Comparison of ENCODE assay signal across 1 cellular context in genomic region chr21:43343095-43343991, GRCh38.
TF ChIP-seq lines count a peak whose summit lies in the region.

No MANE protein-coding gene starts in this region.

TF ChIP-seq in A549, 52 proteins besides CTCF, POLR2A, EP300 and RAD21 (continued from another document):
- TF ChIP-seq PBX3 (IDR thresholded peaks at IDR 0.05) (peak; percentile 89), ATOH8 (CRISPR knock-in tag; IDR thresholded peaks at IDR 0.05; ENCODE audit: low read depth) (peak; percentile 72), CEBPB (IDR thresholded peaks at IDR 0.05) (peak in 1 of 2 experiments; percentile 45; a peak in 1 of 4 replicates), ZC3H11A (IDR thresholded peaks at IDR 0.05) (no peak), HES2 (IDR thresholded peaks at IDR 0.05) (no peak), ZFP36 (IDR thresholded peaks at IDR 0.05; ENCODE audit: borderline replicate concordance, partially characterized antibody) (no peak), MYC (IDR thresholded peaks at IDR 0.05; ENCODE audit: borderline replicate concordance, low read length) (no peak), HDAC2 (IDR thresholded peaks at IDR 0.05) (no peak), ESRRA (IDR thresholded peaks at IDR 0.05; ENCODE audit: borderline replicate concordance, low read length) (peak; percentile 85; the same call in 1 of the 2 replicates), TP53 (CRISPR knock-in tag; IDR thresholded peaks at IDR 0.05) (no peak; the same call in 1 of the 2 replicates), RNF2 (IDR thresholded peaks at IDR 0.05; ENCODE audit: borderline replicate concordance, low read depth) (no peak), RCOR1 (IDR thresholded peaks at IDR 0.05; ENCODE audit: low read depth, low read length) (no peak), SREBF2 (IDR thresholded peaks at IDR 0.05) (no peak), MAX (IDR thresholded peaks at IDR 0.05) (peak; percentile 87), JUNB (IDR thresholded peaks at IDR 0.05) (peak; percentile 67), FOXS1 (CRISPR knock-in tag; IDR thresholded peaks at IDR 0.05) (no peak), NFE2L2 (conservative IDR thresholded peaks at IDR 0.05; ENCODE audit: low read length) (no peak), EHMT2 (IDR thresholded peaks at IDR 0.05; ENCODE audit: low read depth) (no peak), HEYL (CRISPR knock-in tag; IDR thresholded peaks at IDR 0.05) (no peak), POLR2AphosphoS2 (conservative IDR thresholded peaks at IDR 0.05; ENCODE audit: low read length) (no peak), BCL3 (IDR thresholded peaks at IDR 0.05) (0 out of 3 replicates have a peak, but pooled peaks have one; percentile 81), BHLHE40 (IDR thresholded peaks at IDR 0.05; ENCODE audit: low read depth, low read length) (peak; percentile 63), CBX2 (IDR thresholded peaks at IDR 0.05; ENCODE audit: borderline replicate concordance, low read depth) (no peak), GATA3 (IDR thresholded peaks at IDR 0.05; ENCODE audit: borderline replicate concordance) (peak; percentile 99), HOXB13 (CRISPR knock-in tag; IDR thresholded peaks at IDR 0.05; ENCODE audit: low read depth) (peak; percentile 6; the same call in 1 of the 2 replicates), EHF (CRISPR knock-in tag; IDR thresholded peaks at IDR 0.05) (no peak; the same call in 1 of the 2 replicates), REST (IDR thresholded peaks at IDR 0.05) (no peak), RARB (CRISPR knock-in tag; IDR thresholded peaks at IDR 0.05) (peak; percentile 98), FOSB (CRISPR knock-in tag; IDR thresholded peaks at IDR 0.05) (peak; percentile 88), NPAS2 (CRISPR knock-in tag; IDR thresholded peaks at IDR 0.05; ENCODE audit: borderline replicate concordance) (no peak), HOXA7 (CRISPR knock-in tag; IDR thresholded peaks at IDR 0.05) (no peak), MAZ (IDR thresholded peaks at IDR 0.05; ENCODE audit: borderline replicate concordance, low read depth, low read length) (no peak), CHD4 (IDR thresholded peaks at IDR 0.05; ENCODE audit: borderline replicate concordance) (no peak), ZSCAN20 (CRISPR knock-in tag; IDR thresholded peaks at IDR 0.05) (no peak), NR3C1 (IDR thresholded peaks at IDR 0.05) (no peak), CBX8 (IDR thresholded peaks at IDR 0.05) (no peak), HOXB5 (CRISPR knock-in tag; IDR thresholded peaks at IDR 0.05) (no peak), KDM1A (IDR thresholded peaks at IDR 0.05; ENCODE audit: low read depth) (no peak)
